16 cellular contexts compared by ENCODE assay signal in genomic region chr1:192577145-192578140, GRCh38. TPM values are rescaled to one million over a fixed set of nuclear protein-coding genes. Genes with fewer than 3 reads are reported as not detected.
DNase-seq lines count a peak whose midpoint lies in the region; FAIRE-seq and TF ChIP-seq lines count a peak whose summit lies in the region.
"Had no signal": no experiment of that assay in that cellular context is flagged by ENCODE, and none has a peak within 500 bp of the region (broad histone marks: within the 10 kb centered on the region; RNA-seq: fewer than 3 reads in every experiment).

No MANE protein-coding gene starts in this region.

- H3K27me3 ChIP-seq in CD8-positive, alpha-beta memory T cell (ENCODE audit: insufficient read depth, low read length, poor library complexity, severe bottlenecking): no peaks in the 10 kb centered on the region
- H3K27me3 ChIP-seq: gastrocnemius medialis had no signal

- no peaks in the 10 kb centered on the region for H3K36me3 ChIP-seq in CD8-positive, alpha-beta memory T cell (ENCODE audit: insufficient read depth, low read length)
- H3K36me3 ChIP-seq: gastrocnemius medialis had no signal

- H3K4me3 Mint-ChIP-seq in CD8-positive, alpha-beta memory T cell: peak overlapping the region; percentile 44 to 92 (median 85)

- H3K27ac ChIP-seq in CD8-positive, alpha-beta memory T cell (ENCODE audit: low read depth, low read length): peak overlapping the region; percentile 73
- H3K27ac ChIP-seq in skin epidermis: peak overlapping the region in 6 of 21 experiments; percentile 17 to 85 (median 68)
- H3K27ac ChIP-seq: gastrocnemius medialis had no signal

- no peak for DNase-seq in CD8-positive, alpha-beta memory T cell
- DNase-seq in SIG-M5 (lab: John Stamatoyannopoulos, UW) (no peak), T-helper 9 cell (no peak), SK-N-DZ (ENCODE audit: low spot score) (no peak), NCI-H2196 treated with DMSO at 0.1 percent for 48 hours (lab: John Stamatoyannopoulos, UW; ENCODE audit: unreplicated experiment) (no peak)
- DNase-seq: COR-L47; effector CD4-positive, alpha-beta T cell; gastrocnemius medialis; NCI-H1092; NCI-H526 had no signal

- no peaks in the 10 kb centered on the region for H3K27me3 Mint-ChIP-seq in CD8-positive, alpha-beta memory T cell

- peaks cover 59 to 82% (median 78%) of the 10 kb centered on the region in 3 donors for H3K4me1 Mint-ChIP-seq in CD8-positive, alpha-beta memory T cell

- POLR2A ChIA-PET in CD8-positive, alpha-beta memory T cell (lab: Charles Lee): no interaction called here

- H3K4me3 ChIP-seq in CD8-positive, alpha-beta memory T cell (ENCODE audit: low read length): peak overlapping the region; percentile 28
- peak overlapping the region in 5 of 7 experiments; percentile 6 to 33 (median 26) for H3K4me3 ChIP-seq in skin epidermis
- H3K4me3 ChIP-seq: gastrocnemius medialis had no signal

- H3K36me3 Mint-ChIP-seq in CD8-positive, alpha-beta memory T cell: peaks cover 0 to 43% (median 5%) of the 10 kb centered on the region in 3 donors

- peak; percentile 57 for FAIRE-seq in colon (lab: Jason Lieb, UNC)
- FAIRE-seq: H1, keratinocyte had no signal

- H3K4me1 ChIP-seq in CD8-positive, alpha-beta memory T cell (ENCODE audit: insufficient read depth, low read length): peaks cover 41% of the 10 kb centered on the region
- H3K4me1 ChIP-seq: gastrocnemius medialis had no signal

- H3K9me3 Mint-ChIP-seq in CD8-positive, alpha-beta memory T cell: peaks cover 0 to 1% (median 0%) of the 10 kb centered on the region in 5 donors

- CTCF ChIA-PET in CD8-positive, alpha-beta memory T cell (lab: Charles Lee): interaction anchor here (1.0 to 3.1 kb wide), 4 partner anchors 10 to 103 kb away, joined by 3 to 15 read pairs (median 4); no protein-coding TSS in a partner anchor

- H3K27ac Mint-ChIP-seq in CD8-positive, alpha-beta memory T cell: peak overlapping the region; percentile 23 to 99 (median 84)

- H3K9me3 ChIP-seq in CD8-positive, alpha-beta memory T cell (ENCODE audit: low read length): no peaks in the 10 kb centered on the region
- H3K9me3 ChIP-seq: gastrocnemius medialis had no signal

- TF ChIP-seq POLR2A in GM19193 (IDR thresholded peaks at IDR 0.05; ENCODE audit: extremely low read depth, insufficient read depth, insufficient read length): peak; percentile 27

RNA-seq across cellular contexts. Expression of gene RGS1, which starts 1.9 kb away (rescaled TPM):
- total RNA-seq in CD8-positive, alpha-beta memory T cell: 10 to 100 TPM; 56.8 to 59.6 TPM
- 82.9 TPM for polyA plus RNA-seq in CD8-positive, alpha-beta memory T cell
- polyA plus RNA-seq in SK-N-DZ (2014; cell fraction: cytosol; rRNA removed): not detected in 2 replicates
- not detected in 2 replicates for polyA plus RNA-seq in SK-N-DZ (2014; cell fraction: nucleus; rRNA removed)
- total RNA-seq: H1, HT1080 had no signal
- polyA plus RNA-seq: H1 had no signal

RNA-seq across cellular contexts. Expression of gene RGS13, which starts 58.5 kb away (rescaled TPM):
- total RNA-seq in CD8-positive, alpha-beta memory T cell: under 1 TPM; 0.07 to 0.24 TPM
- polyA plus RNA-seq in CD8-positive, alpha-beta memory T cell: not detected
- polyA plus RNA-seq in SK-N-DZ (2014; cell fraction: cytosol; rRNA removed): not detected in 2 replicates
- 0.26 TPM in 1 of 2 replicates, not detected in the other for polyA plus RNA-seq in SK-N-DZ (2014; cell fraction: nucleus; rRNA removed)
- total RNA-seq: gastrocnemius medialis, H1, HT1080 had no signal
- polyA plus RNA-seq: H1, keratinocyte had no signal
